Comparison of ENCODE assay signal across 13 cellular contexts in genomic region chr6:139296927-139297326, GRCh38. TPM values are rescaled to one million over a fixed set of nuclear protein-coding genes. Genes with fewer than 3 reads are reported as not detected.
DNase-seq lines count a peak whose midpoint lies in the region; ATAC-seq and TF ChIP-seq lines count a peak whose summit lies in the region.
"Had no signal": no experiment of that assay in that cellular context is flagged by ENCODE, and none has a peak within 500 bp of the region (broad histone marks: within the 10 kb centered on the region; RNA-seq: fewer than 3 reads in every experiment).

No MANE protein-coding gene starts in this region.

- CTCF ChIA-PET in Calu3 (lab: Charles Lee): no interaction called here

- ATAC-seq in stimulated activated naive CD8-positive, alpha-beta T cell treated with anti-CD3 and anti-CD28 coated beads, Interleukin-15, amount 100 ng/mL, for 72 hours: no peak
- ATAC-seq in foreskin keratinocyte: peak; percentile 84
- ATAC-seq: Panc1 had no signal

- H3K27ac ChIP-seq in foreskin keratinocyte (no peak overlapping the region), suprapubic skin (no peak overlapping the region)

- H3K27ac Mint-ChIP-seq in stimulated activated naive CD8-positive, alpha-beta T cell treated with anti-CD3 and anti-CD28 coated beads, Interleukin-15, Interleukin-2, amounts not matched to agents 100 ng/mL and 50 ng/mL, for 24 hours: peak overlapping the region; percentile 6
- no peak overlapping the region for H3K27ac Mint-ChIP-seq in stimulated activated naive CD8-positive, alpha-beta T cell treated with anti-CD3 and anti-CD28 coated beads, Interleukin-15, amount 100 ng/mL, for 72 hours
- H3K27ac Mint-ChIP-seq in Calu3 (ENCODE audit: unreplicated experiment): no peak overlapping the region
- H3K27ac Mint-ChIP-seq: nephron progenitor cell had no signal

- no peaks in the 10 kb centered on the region for H3K27me3 Mint-ChIP-seq in stimulated activated naive CD8-positive, alpha-beta T cell treated with anti-CD3 and anti-CD28 coated beads, Interleukin-15, Interleukin-2, amounts not matched to agents 100 ng/mL and 50 ng/mL, for 24 hours
- H3K27me3 Mint-ChIP-seq in stimulated activated naive CD8-positive, alpha-beta T cell treated with anti-CD3 and anti-CD28 coated beads, Interleukin-15, amount 100 ng/mL, for 72 hours: no peaks in the 10 kb centered on the region
- H3K27me3 Mint-ChIP-seq in Calu3 (ENCODE audit: unreplicated experiment): no peaks in the 10 kb centered on the region

- peaks cover 3% of the 10 kb centered on the region for H3K36me3 Mint-ChIP-seq in stimulated activated naive CD8-positive, alpha-beta T cell treated with anti-CD3 and anti-CD28 coated beads, Interleukin-15, Interleukin-2, amounts not matched to agents 100 ng/mL and 50 ng/mL, for 24 hours (ENCODE audit: low read depth)
- H3K36me3 Mint-ChIP-seq in Calu3 (ENCODE audit: insufficient read depth, unreplicated experiment): no peaks in the 10 kb centered on the region

- H3K27me3 ChIP-seq in foreskin keratinocyte: no peaks in the 10 kb centered on the region
- H3K27me3 ChIP-seq in suprapubic skin: no peaks in the 10 kb centered on the region

- no peak for DNase-seq in stimulated activated naive CD8-positive, alpha-beta T cell treated with anti-CD3 and anti-CD28 coated beads, Interleukin-15, amount 100 ng/mL, for 72 hours
- DNase-seq in SKM-1 treated with dmso at 0.1 percent for 144 hours (lab: John Stamatoyannopoulos, UW; ENCODE audit: unreplicated experiment) (peak; percentile 83), foreskin keratinocyte (peak; percentile 37 to 67), Calu3 (no peak), suprapubic skin (ENCODE audit: low spot score in 2 of 2) (no peak), NCI-H187 treated with DMSO at 0.1 percent for 48 hours (lab: John Stamatoyannopoulos, UW) (no peak), DMS 273 (lab: John Stamatoyannopoulos, UW; ENCODE audit: unreplicated experiment) (no peak)
- DNase-seq: activated CD4-positive, alpha-beta T cell treated with anti-CD3 and anti-CD28 coated beads for 48 hours; NCI-H2081; nephron progenitor cell; stimulated activated CD4-positive, alpha-beta T cell treated with anti-CD3 and anti-CD28 coated beads, Interleukin-2, amount 100 ng/mL, for 48 hours had no signal

- TF ChIP-seq POLR2A in suprapubic skin (IDR thresholded peaks at IDR 0.05): no peak

- no peak overlapping the region for H3K4me3 Mint-ChIP-seq in stimulated activated naive CD8-positive, alpha-beta T cell treated with anti-CD3 and anti-CD28 coated beads, Interleukin-15, Interleukin-2, amounts not matched to agents 100 ng/mL and 50 ng/mL, for 24 hours
- H3K4me3 Mint-ChIP-seq in stimulated activated naive CD8-positive, alpha-beta T cell treated with anti-CD3 and anti-CD28 coated beads, Interleukin-15, amount 100 ng/mL, for 72 hours: no peak overlapping the region
- H3K4me3 Mint-ChIP-seq in Calu3 (ENCODE audit: low read depth, unreplicated experiment): no peak overlapping the region
- H3K4me3 Mint-ChIP-seq: nephron progenitor cell had no signal

- intact Hi-C loops in Calu3 (cut with micrococcal nuclease; ENCODE audit: unreplicated experiment): no loop called here

- peaks cover 17% of the 10 kb centered on the region for H3K4me1 ChIP-seq in foreskin keratinocyte
- peaks cover 10% of the 10 kb centered on the region for H3K4me1 ChIP-seq in suprapubic skin

- H3K36me3 ChIP-seq in suprapubic skin: no peaks in the 10 kb centered on the region

- H3K9me3 ChIP-seq in suprapubic skin: no peaks in the 10 kb centered on the region

- no TSS peak for BruUV-seq in Calu3 (replicated peaks; lab: Mats Ljungman, UMichigan)

- TF ChIP-seq EP300 in suprapubic skin (IDR thresholded peaks at IDR 0.05): no peak

- no peak for TF ChIP-seq CTCF in foreskin keratinocyte (conservative IDR thresholded peaks at IDR 0.05)
- TF ChIP-seq CTCF in Calu3 (IDR thresholded peaks at IDR 0.05; ENCODE audit: unreplicated experiment): no peak
- no peak for TF ChIP-seq CTCF in suprapubic skin (IDR thresholded peaks at IDR 0.05)

- H3K9me3 Mint-ChIP-seq in stimulated activated naive CD8-positive, alpha-beta T cell treated with anti-CD3 and anti-CD28 coated beads, Interleukin-15, Interleukin-2, amounts not matched to agents 100 ng/mL and 50 ng/mL, for 24 hours: no peaks in the 10 kb centered on the region
- H3K9me3 Mint-ChIP-seq in stimulated activated naive CD8-positive, alpha-beta T cell treated with anti-CD3 and anti-CD28 coated beads, Interleukin-15, amount 100 ng/mL, for 72 hours: no peaks in the 10 kb centered on the region
- no peaks in the 10 kb centered on the region for H3K9me3 Mint-ChIP-seq in Calu3 (ENCODE audit: low read depth, unreplicated experiment)

- WGBS in suprapubic skin: 85% methylated on average over 1 of the region's 1 CpG

- H3K4me3 ChIP-seq in suprapubic skin: no peak overlapping the region

- H3K4me1 Mint-ChIP-seq in stimulated activated naive CD8-positive, alpha-beta T cell treated with anti-CD3 and anti-CD28 coated beads, Interleukin-15, Interleukin-2, amounts not matched to agents 100 ng/mL and 50 ng/mL, for 24 hours (ENCODE audit: low read depth): peaks cover 52% of the 10 kb centered on the region
- H3K4me1 Mint-ChIP-seq in stimulated activated naive CD8-positive, alpha-beta T cell treated with anti-CD3 and anti-CD28 coated beads, Interleukin-15, amount 100 ng/mL, for 72 hours: peaks cover 43% of the 10 kb centered on the region
- peaks cover 3% of the 10 kb centered on the region for H3K4me1 Mint-ChIP-seq in Calu3 (ENCODE audit: low read depth, unreplicated experiment)

RNA-seq across cellular contexts. Expression of gene TXLNB, which starts 5.1 kb away (rescaled TPM):
- total RNA-seq in foreskin keratinocyte: not detected in 2 replicates
- not detected in 2 replicates for polyA plus RNA-seq in foreskin keratinocyte
- total RNA-seq in Calu3 (2022): 0.07 TPM in 1 of 2 replicates, not detected in the other
- under 1 TPM; 0.10 to 0.59 (median 0.37) TPM for total RNA-seq in suprapubic skin

Comparison
In these comparisons a context has a peak if more than half of its experiments do, and no peak if none do; other contexts are left out.
1. DNase-seq: peak in SKM-1 treated with dmso at 0.1 percent for 144 hours (single experiment) and foreskin keratinocyte (2 of 2); none in stimulated activated naive CD8-positive, alpha-beta T cell treated with anti-CD3 and anti-CD28 coated beads, Interleukin-15, amount 100 ng/mL, for 72 hours (0 of 2), Calu3 (single experiment), suprapubic skin (0 of 2), NCI-H187 treated with DMSO at 0.1 percent for 48 hours (single experiment) and DMS 273 (single experiment).